9 cellular contexts compared by ENCODE assay signal in the genomic region with DNA sequence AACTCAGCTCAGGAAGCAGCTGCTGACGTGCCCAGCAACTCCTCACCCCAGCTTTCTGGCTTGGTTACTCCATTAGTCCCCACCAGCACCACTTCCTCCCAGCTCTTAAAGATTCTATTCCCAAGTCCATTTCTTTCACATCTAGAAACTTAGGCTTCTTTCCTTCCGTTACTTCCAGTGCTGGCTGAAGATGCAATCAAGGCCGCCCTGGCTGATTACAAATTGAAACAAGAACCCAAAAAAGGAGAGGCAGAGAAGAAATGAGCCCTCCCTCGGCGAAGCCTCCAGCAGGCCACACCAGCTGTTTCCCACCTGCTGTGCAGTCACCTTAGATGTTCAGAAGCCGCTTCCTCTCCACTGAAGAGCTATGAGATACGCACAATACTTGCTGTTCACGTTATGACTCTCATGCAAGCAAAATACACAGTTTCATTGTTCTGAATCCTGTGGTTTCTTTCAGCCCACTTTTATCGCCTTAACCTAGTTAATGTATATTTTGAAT. TPM values are rescaled to one million over a fixed set of nuclear protein-coding genes. Genes with fewer than 3 reads are reported as not detected.
DNase-seq lines count a peak whose midpoint lies in the region; ATAC-seq lines count a peak whose summit lies in the region.
"Had no signal": no experiment of that assay in that cellular context is flagged by ENCODE, and none has a peak within 500 bp of the region (broad histone marks: within the 10 kb centered on the region; RNA-seq: fewer than 3 reads in every experiment).

No MANE protein-coding gene starts in this region.

- peak overlapping the region in 10 of 11 experiments; percentile 16 to 57 (median 42); a peak in 14 of 22 replicates for H3K9ac ChIP-seq in BLaER1 treated with 17β-estradiol and CSF1 and Interleukin-3, amounts not matched to agents 10 nM and 100 nM

- peak overlapping the region; percentile 76 to 99 (median 98) for H3K4me2 ChIP-seq in BLaER1 treated with 17β-estradiol and CSF1 and Interleukin-3, amounts not matched to agents 10 nM and 100 nM

- peak overlapping the region in 10 of 11 experiments; percentile 9 to 63 (median 46); a peak in 13 of 22 replicates for H3K27ac ChIP-seq in BLaER1 treated with 17β-estradiol and CSF1 and Interleukin-3, amounts not matched to agents 10 nM and 100 nM

- H3K4me3 Mint-ChIP-seq in natural killer cell treated with Interleukin-12 subunit alpha and Interleukin-12 subunit beta and Interleukin-15 and Interleukin-18, amount 100 ng/mL, for 72 hours: peak overlapping the region; percentile 70
- H3K4me3 Mint-ChIP-seq: natural killer cell had no signal

- H4K20me1 ChIP-seq in BLaER1 treated with 17β-estradiol and CSF1 and Interleukin-3, amounts not matched to agents 10 nM and 100 nM: peaks cover 0 to 21% (median 0%) of the 10 kb centered on the region in 11 experiments; a peak in 4 of 22 replicates

- peaks cover 30% of the 10 kb centered on the region for H3K36me3 Mint-ChIP-seq in natural killer cell treated with Interleukin-12 subunit alpha and Interleukin-12 subunit beta and Interleukin-15 and Interleukin-18, amount 100 ng/mL, for 72 hours

- DNase-seq in activated CD8-positive, alpha-beta memory T cell treated with anti-CD3 and anti-CD28 coated beads, Interleukin-2, amount 50 U/mL, for 4 hours: peak; percentile 53
- no peak for DNase-seq in natural killer cell treated with Interleukin-12 subunit alpha and Interleukin-12 subunit beta and Interleukin-15 and Interleukin-18, amount 100 ng/mL, for 72 hours (ENCODE audit: low spot score)
- DNase-seq in HT-29 (ENCODE audit: low spot score) (no peak), Right ventricle myocardium superior (no peak), dedifferentiated amniotic fluid mesenchymal stem cell (ENCODE audit: extremely low spot score) (no peak)
- DNase-seq: natural killer cell had no signal

- ATAC-seq in GM21360 (IDR thresholded peaks at IDR 0.05; ENCODE audit: unreplicated experiment) (peak; percentile 67), HG03575 (IDR thresholded peaks at IDR 0.05; ENCODE audit: extremely low read depth, insufficient number of reproducible peaks, low FRiP score, unreplicated experiment) (peak; percentile 28), Right ventricle myocardium superior (ENCODE audit: poor library complexity) (no peak)
- ATAC-seq in natural killer cell treated with Interleukin-12 subunit alpha and Interleukin-12 subunit beta and Interleukin-15 and Interleukin-18, amount 100 ng/mL, for 72 hours: peak; percentile 66 to 86

- H3K36me3 ChIP-seq in BLaER1 treated with 17β-estradiol and CSF1 and Interleukin-3, amounts not matched to agents 10 nM and 100 nM: peaks cover 39 to 60% (median 52%) of the 10 kb centered on the region in 11 experiments; a peak in 21 of 22 replicates

- no peaks in the 10 kb centered on the region for H3K27me3 ChIP-seq in BLaER1 treated with 17β-estradiol and CSF1 and Interleukin-3, amounts not matched to agents 10 nM and 100 nM

- peak overlapping the region; percentile 87 to 92 for H3K27ac Mint-ChIP-seq in natural killer cell treated with Interleukin-12 subunit alpha and Interleukin-12 subunit beta and Interleukin-15 and Interleukin-18, amount 100 ng/mL, for 72 hours

- peaks cover 27 to 50% of the 10 kb centered on the region in 2 donors for H3K4me1 Mint-ChIP-seq in natural killer cell treated with Interleukin-12 subunit alpha and Interleukin-12 subunit beta and Interleukin-15 and Interleukin-18, amount 100 ng/mL, for 72 hours (ENCODE audit: low read depth in 2 of 2)
- H3K4me1 Mint-ChIP-seq: natural killer cell had no signal

- peaks cover 71 to 99% (median 88%) of the 10 kb centered on the region in 10 experiments for H3K4me1 ChIP-seq in BLaER1 treated with 17β-estradiol and CSF1 and Interleukin-3, amounts not matched to agents 10 nM and 100 nM

- no peaks in the 10 kb centered on the region for H3K27me3 Mint-ChIP-seq in natural killer cell treated with Interleukin-12 subunit alpha and Interleukin-12 subunit beta and Interleukin-15 and Interleukin-18, amount 100 ng/mL, for 72 hours

- no peaks in the 10 kb centered on the region for H3K9me3 ChIP-seq in BLaER1 treated with 17β-estradiol and CSF1 and Interleukin-3, amounts not matched to agents 10 nM and 100 nM (replicated peaks in 1 of 11)

- intact Hi-C loops in Right ventricle myocardium superior (cut with DNase I): loop anchor here (10.0 kb wide), 1 partner anchor 386 kb away; no protein-coding TSS in a partner anchor

- H3K4me3 ChIP-seq in BLaER1 treated with 17β-estradiol and CSF1 and Interleukin-3, amounts not matched to agents 10 nM and 100 nM: no peak overlapping the region

- H3K9me3 Mint-ChIP-seq in natural killer cell treated with Interleukin-12 subunit alpha and Interleukin-12 subunit beta and Interleukin-15 and Interleukin-18, amount 100 ng/mL, for 72 hours: no peaks in the 10 kb centered on the region
- H3K9me3 Mint-ChIP-seq: natural killer cell had no signal

RNA-seq across cellular contexts. Expression of a gene that starts 6.3 kb away (rescaled TPM):
- total RNA-seq in natural killer cell treated with Interleukin-12 subunit alpha and Interleukin-12 subunit beta and Interleukin-15 and Interleukin-18, amount 100 ng/mL, for 72 hours: 10 to 100 TPM; 66.1 to 85.3 TPM
- 71.1 and 91.3 TPM in 2 replicates for total RNA-seq in HT-29 (2014; rRNA removed; shearing (Covaris generic))
- total RNA-seq in Right ventricle myocardium superior: 484 TPM

RNA-seq across cellular contexts. Expression of a gene that starts 7.7 kb away (rescaled TPM):
- 100 to 1,000 TPM; 105 to 127 TPM for total RNA-seq in natural killer cell treated with Interleukin-12 subunit alpha and Interleukin-12 subunit beta and Interleukin-15 and Interleukin-18, amount 100 ng/mL, for 72 hours
- total RNA-seq in HT-29 (2014; rRNA removed; shearing (Covaris generic)): 91.8 and 98.9 TPM in 2 replicates
- 18.9 TPM for total RNA-seq in Right ventricle myocardium superior

RNA-seq across cellular contexts. Expression of a gene that starts 29.2 kb away (rescaled TPM):
- not detected for total RNA-seq in natural killer cell treated with Interleukin-12 subunit alpha and Interleukin-12 subunit beta and Interleukin-15 and Interleukin-18, amount 100 ng/mL, for 72 hours
- total RNA-seq in HT-29 (2014; rRNA removed; shearing (Covaris generic)): not detected in 2 replicates
- 0.54 TPM for total RNA-seq in Right ventricle myocardium superior

RNA-seq across cellular contexts. Expression of a gene that starts 53.6 kb away (rescaled TPM):
- 10 to 100 TPM; 14.9 to 16.5 TPM for total RNA-seq in natural killer cell treated with Interleukin-12 subunit alpha and Interleukin-12 subunit beta and Interleukin-15 and Interleukin-18, amount 100 ng/mL, for 72 hours
- 9.1 and 9.6 TPM in 2 replicates for total RNA-seq in HT-29 (2014; rRNA removed; shearing (Covaris generic))
- 3.0 TPM for total RNA-seq in Right ventricle myocardium superior
